Comparison of ENCODE assay signal across 18 cellular contexts in the genomic region with DNA sequence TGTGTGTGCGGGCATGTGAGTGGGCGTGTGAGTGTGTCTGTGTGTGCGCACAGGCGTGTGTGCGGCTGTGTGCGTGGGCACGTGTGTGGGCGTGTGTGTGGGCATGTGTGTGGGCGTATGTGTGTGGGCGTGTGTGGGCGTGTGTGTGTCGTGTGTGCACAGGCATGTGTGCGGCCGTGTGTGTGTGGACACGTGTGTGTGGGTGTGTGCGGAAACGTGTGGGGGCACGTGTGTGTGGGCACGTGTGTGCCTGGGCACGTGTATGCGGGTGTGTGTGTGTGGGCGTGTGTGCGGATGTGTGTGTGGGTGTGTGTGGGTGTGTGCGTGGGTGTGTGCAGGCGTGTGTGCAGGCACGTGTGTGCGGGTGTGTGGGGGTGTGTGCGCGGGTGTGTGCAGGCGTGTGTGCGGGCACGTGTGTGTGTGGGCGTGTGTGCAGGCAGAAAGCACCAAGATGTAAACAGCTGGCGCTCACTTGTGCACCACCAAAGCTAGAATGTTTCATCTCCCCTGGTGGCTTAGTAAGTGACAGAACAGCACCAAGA. TPM values are rescaled to one million over a fixed set of nuclear protein-coding genes. Genes with fewer than 3 reads are reported as not detected.
DNase-seq lines count a peak whose midpoint lies in the region; ATAC-seq, FAIRE-seq and TF ChIP-seq lines count a peak whose summit lies in the region.
"Had no signal": no experiment of that assay in that cellular context is flagged by ENCODE, and none has a peak within 500 bp of the region (broad histone marks: within the 10 kb centered on the region; RNA-seq: fewer than 3 reads in every experiment).

No MANE protein-coding gene starts in this region.

- H3K9ac ChIP-seq in HCT116 (ENCODE audit: low read length) (no peak overlapping the region), neural progenitor cell (no peak overlapping the region)

- peaks cover 54% of the 10 kb centered on the region for H3K4me1 Mint-ChIP-seq in neural progenitor cell
- H3K4me1 Mint-ChIP-seq: B cell had no signal

- peaks cover 9% of the 10 kb centered on the region for H3F3A ChIP-seq in neural progenitor cell (ENCODE audit: low read depth)

- intact Hi-C loops in HCT116 (cut with micrococcal nuclease), result no loop called here

- H3K27me3 Mint-ChIP-seq in neural progenitor cell (ENCODE audit: insufficient read depth, low read depth), result peaks cover 20% of the 10 kb centered on the region
- H3K27me3 Mint-ChIP-seq: dendritic cell treated with granulocyte-macrophage colony-stimulating factor and Interleukin-4, amounts not matched to agents 40 ng/mL and 50 ng/mL, for 4 days; IgD-negative memory B cell had no signal

- H4K20me1 ChIP-seq in HCT116 (ENCODE audit: insufficient read depth) (no peaks in the 10 kb centered on the region), neural progenitor cell (ENCODE audit: low read depth) (no peaks in the 10 kb centered on the region)

- ATAC-seq in HCT116, result no peak
- ATAC-seq: left lung, sciatic nerve had no signal

- H3K36me3 Mint-ChIP-seq in neural progenitor cell, result peaks cover 9% of the 10 kb centered on the region

- H3K4me2 ChIP-seq in HCT116 (ENCODE audit: low read length) (no peak overlapping the region), neural progenitor cell (no peak overlapping the region)

- H3K4me3 Mint-ChIP-seq in neural progenitor cell, result peak overlapping the region; percentile 78
- H3K4me3 Mint-ChIP-seq: B cell; dendritic cell treated with granulocyte-macrophage colony-stimulating factor and Interleukin-4, amounts not matched to agents 40 ng/mL and 50 ng/mL, for 4 days; IgD-negative memory B cell had no signal

- H3K79me2 ChIP-seq in HCT116 (ENCODE audit: insufficient read depth, low read length) (no peaks in the 10 kb centered on the region), neural progenitor cell (ENCODE audit: low read depth) (no peaks in the 10 kb centered on the region)

- H3K36me3 ChIP-seq in HCT116 (ENCODE audit: control insufficient read depth in 1 of 2, insufficient read depth in 2 of 2, low read length in 2 of 2), result no peaks in the 10 kb centered on the region
- no peaks in the 10 kb centered on the region for H3K36me3 ChIP-seq in bronchial epithelial cell (ENCODE audit: control insufficient read depth, insufficient read depth, low read length)
- H3K36me3 ChIP-seq in neural progenitor cell, result no peaks in the 10 kb centered on the region
- H3K36me3 ChIP-seq: left lung had no signal

- H3K9me3 Mint-ChIP-seq in neural progenitor cell, result peaks cover 29% of the 10 kb centered on the region

- H3K27ac ChIP-seq in HCT116 (ENCODE audit: low read depth, low read length) (no peak overlapping the region; the same call in 1 of the 2 replicates), neural progenitor cell (no peak overlapping the region)
- H3K27ac ChIP-seq: left lung had no signal

- TF ChIP-seq CTCF in HCT116 (IDR thresholded peaks at IDR 0.05 in 2 of 3, conservative IDR thresholded peaks at IDR 0.05 in 1 of 3; ENCODE audit: borderline replicate concordance in 1 of 3, insufficient read depth in 1 of 3, low read depth in 2 of 3, low read length in 2 of 3), result no peak
- no peak for TF ChIP-seq CTCF in bronchial epithelial cell (IDR thresholded peaks at IDR 0.05; ENCODE audit: insufficient read depth, low read length, severe bottlenecking)
- no peak for TF ChIP-seq CTCF in neural progenitor cell (IDR thresholded peaks at IDR 0.05)

- BruUV-seq in HCT116 (replicated peaks; lab: Mats Ljungman, UMichigan), result no TSS peak

- H3K27ac Mint-ChIP-seq in neural progenitor cell, result peak overlapping the region; percentile 95
- H3K27ac Mint-ChIP-seq: dendritic cell treated with granulocyte-macrophage colony-stimulating factor and Interleukin-4, amounts not matched to agents 40 ng/mL and 50 ng/mL, for 4 days had no signal

- no peaks in the 10 kb centered on the region for H3K4me1 ChIP-seq in HCT116 (ENCODE audit: control insufficient read depth in 1 of 2, insufficient read depth in 2 of 2, low read length in 2 of 2)
- H3K4me1 ChIP-seq in neural progenitor cell, result peaks cover 14% of the 10 kb centered on the region
- H3K4me1 ChIP-seq: left lung had no signal

- no peaks in the 10 kb centered on the region for H3K9me2 ChIP-seq in HCT116 (ENCODE audit: insufficient read depth)

- TF ChIP-seq POLR2A in GM12891 (IDR thresholded peaks at IDR 0.05; ENCODE audit: low read depth, low read length), result no peak
- TF ChIP-seq POLR2A in HCT116 (IDR thresholded peaks at IDR 0.05; ENCODE audit: borderline replicate concordance, extremely low read depth, insufficient read depth, insufficient read length), result no peak

- RAD21 ChIA-PET in HCT116 (lab: Charles Lee; ENCODE audit: low non-redundant PET in 1 of 2, low total read pairs in 2 of 2, uncharacterized antibody in 2 of 2, unreplicated experiment in 2 of 2), result no interaction called here

- FAIRE-seq in GM12891 (lab: Jason Lieb, UNC) (peak; percentile 86), bronchial epithelial cell (lab: Jason Lieb, UNC) (peak; percentile 85)
- FAIRE-seq: frontal cortex had no signal

- CTCF ChIA-PET in HCT116 (lab: Charles Lee), result no interaction called here

- DNase-seq in GM12891 (ENCODE audit: insufficient read length, low spot score) (no peak), HCT116 (ENCODE audit: low read depth, low spot score) (no peak), bronchial epithelial cell (ENCODE audit: low read depth) (no peak), neural progenitor cell (ENCODE audit: low spot score) (no peak), hypothalamus (lab: John Stamatoyannopoulos, UW) (no peak), SKM-1 treated with dmso at 0.1 percent for 144 hours (lab: John Stamatoyannopoulos, UW; ENCODE audit: unreplicated experiment) (no peak), NCI-H748 treated with DMSO at 0.1 percent for 48 hours (lab: John Stamatoyannopoulos, UW) (no peak)
- DNase-seq: activated gamma-delta T cell; left lung; NCI-H2107; NCI-H524; SHP77 treated with DMSO at 0.1 percent for 48 hours; stimulated activated CD4-positive, alpha-beta T cell treated with anti-CD3 and anti-CD28 coated beads, Interleukin-1b, Interleukin-23, amount 100 ng/mL, for 48 hours had no signal

- no peaks in the 10 kb centered on the region for H3K27me3 ChIP-seq in HCT116 (ENCODE audit: insufficient read depth, low read length)
- no peaks in the 10 kb centered on the region for H3K27me3 ChIP-seq in bronchial epithelial cell (ENCODE audit: control insufficient read depth, insufficient read depth, low read length)
- no peaks in the 10 kb centered on the region for H3K27me3 ChIP-seq in neural progenitor cell

- no peak overlapping the region for H3K4me3 ChIP-seq in HCT116 (replicated peaks in 1 of 2; ENCODE audit: low read depth in 1 of 2, low read length in 2 of 2)
- H3K4me3 ChIP-seq in bronchial epithelial cell (ENCODE audit: low read depth, low read length), result no peak overlapping the region
- H3K4me3 ChIP-seq in neural progenitor cell, result no peak overlapping the region
- H3K4me3 ChIP-seq: left lung had no signal

- POLR2A ChIA-PET in HCT116 (lab: Charles Lee), result no interaction called here

- H3K9me3 ChIP-seq in HCT116 (ENCODE audit: control insufficient read depth in 1 of 2, insufficient read depth in 1 of 2, low read depth in 1 of 2, low read length in 2 of 2), result no peaks in the 10 kb centered on the region
- no peaks in the 10 kb centered on the region for H3K9me3 ChIP-seq in neural progenitor cell (ENCODE audit: low read depth)
- H3K9me3 ChIP-seq: left lung had no signal

- TF ChIP-seq RAD21 in HCT116 (IDR thresholded peaks at IDR 0.05; ENCODE audit: low read depth), result no peak

- no peak overlapping the region for H2AFZ ChIP-seq in HCT116 (ENCODE audit: low read depth, low read length, poor library complexity, severe bottlenecking)
- no peak overlapping the region for H2AFZ ChIP-seq in neural progenitor cell (replicated peaks)

TF ChIP-seq in GM12891, 5 proteins besides CTCF, POLR2A, EP300 and RAD21:
- TF ChIP-seq SPI1 (IDR thresholded peaks at IDR 0.05; ENCODE audit: low read depth, low read length) (no peak), TAF1 (IDR thresholded peaks at IDR 0.05; ENCODE audit: low read depth, low read length) (no peak), PAX5 (IDR thresholded peaks at IDR 0.05; ENCODE audit: insufficient read depth, low read length, severe bottlenecking) (no peak), POLR2AphosphoS5 (IDR thresholded peaks at IDR 0.05; ENCODE audit: low read depth, low read length) (no peak), POU2F2 (IDR thresholded peaks at IDR 0.05; ENCODE audit: low read depth, low read length) (no peak)

TF ChIP-seq in HCT116, 20 proteins besides CTCF, POLR2A, EP300 and RAD21:
- TF ChIP-seq EGR1 (IDR thresholded peaks at IDR 0.05; ENCODE audit: low read depth) (peak; percentile 44), ELF1 (IDR thresholded peaks at IDR 0.05; ENCODE audit: borderline replicate concordance, low read depth) (no peak)

RNA-seq across cellular contexts. Expression of a gene that starts 31.2 kb away (rescaled TPM):
- polyA plus RNA-seq in GM12891 (2012; ENCODE audit: low read depth, missing spikeins), result 0.17 TPM
- total RNA-seq in HCT116 (2021; ENCODE audit: unreplicated experiment) (not detected), bronchial epithelial cell (not detected in 2 replicates), neural progenitor cell (ENCODE audit: low replicate concordance) (not detected in 2 replicates)
- polyA plus RNA-seq in HCT116 (2012), result not detected in 2 replicates

RNA-seq across cellular contexts. Expression of a gene that starts 54.4 kb away (rescaled TPM):
- 109 TPM for polyA plus RNA-seq in GM12891 (2012; ENCODE audit: low read depth, missing spikeins)
- total RNA-seq in HCT116 (2021; ENCODE audit: unreplicated experiment) (113 TPM), bronchial epithelial cell (106 and 111 TPM in 2 replicates), neural progenitor cell (ENCODE audit: low replicate concordance) (173 and 236 TPM in 2 replicates)
- polyA plus RNA-seq in HCT116 (2012), result 127 and 131 TPM in 2 replicates

RNA-seq across cellular contexts. Expression of a gene that starts 55.3 kb away (rescaled TPM):
- 12.4 TPM for polyA plus RNA-seq in GM12891 (2012; ENCODE audit: low read depth, missing spikeins)
- 32.8 TPM for total RNA-seq in HCT116 (2021; ENCODE audit: unreplicated experiment)
- polyA plus RNA-seq in HCT116 (2012), result 14.2 and 21.8 TPM in 2 replicates
- total RNA-seq in bronchial epithelial cell, result 88.8 and 104 TPM in 2 replicates
- 24.3 and 47.9 TPM in 2 replicates for total RNA-seq in neural progenitor cell (ENCODE audit: low replicate concordance)
